10 cellular contexts compared by ENCODE assay signal in the genomic region with DNA sequence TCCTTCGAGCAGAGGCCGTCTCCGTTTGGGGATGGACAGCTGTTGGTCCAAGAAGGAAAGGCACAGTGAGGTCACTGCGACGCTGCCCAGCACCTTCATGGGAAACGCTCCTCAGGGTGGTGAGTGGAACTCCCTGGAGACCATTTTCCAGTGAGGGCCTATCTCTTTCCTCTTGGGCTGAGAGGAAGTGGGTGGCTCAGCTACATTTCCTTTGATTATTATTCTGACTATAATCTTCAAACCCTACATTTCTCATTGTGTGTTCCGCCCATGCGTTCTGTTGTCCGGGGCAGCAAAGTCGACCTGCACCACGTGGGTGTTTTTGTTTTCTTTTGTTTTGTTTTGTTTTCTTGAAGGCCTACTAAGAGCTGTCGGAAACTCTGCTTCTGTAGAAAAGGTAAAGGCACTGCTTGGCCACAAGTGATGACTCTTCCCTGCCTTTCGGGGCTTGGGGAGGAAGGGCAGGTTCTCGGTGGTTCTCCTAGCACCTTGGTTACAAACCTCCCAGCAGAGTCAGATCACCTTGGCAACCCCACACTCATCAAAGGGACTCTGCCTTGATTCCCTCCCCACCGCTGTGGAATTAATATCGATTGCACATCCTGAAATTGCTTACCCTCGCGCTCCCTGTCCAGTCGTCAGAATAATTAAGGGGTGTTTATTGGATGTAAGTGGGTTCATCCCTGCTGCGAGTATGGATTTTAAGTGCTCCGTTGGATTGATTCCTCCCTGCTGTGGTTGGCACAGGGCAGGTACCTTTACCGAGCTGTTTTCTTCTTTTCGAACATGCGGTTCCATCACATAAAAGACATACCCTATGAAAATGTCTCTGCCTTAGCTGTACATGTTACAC. TPM values are rescaled to one million over a fixed set of nuclear protein-coding genes. Genes with fewer than 3 reads are reported as not detected.
DNase-seq lines count a peak whose midpoint lies in the region; ATAC-seq and TF ChIP-seq lines count a peak whose summit lies in the region.
"Had no signal": no experiment of that assay in that cellular context is flagged by ENCODE, and none has a peak within 500 bp of the region (broad histone marks: within the 10 kb centered on the region; RNA-seq: fewer than 3 reads in every experiment).

No MANE protein-coding gene starts in this region.

- H3K9me3 ChIP-seq in PC-9 (ENCODE audit: insufficient read depth, low read depth): no peaks in the 10 kb centered on the region
- H3K9me3 ChIP-seq: ascending aorta had no signal

- peaks cover 41% of the 10 kb centered on the region for H3K4me1 Mint-ChIP-seq in activated T-cell treated with anti-CD3 and anti-CD28 coated beads, Interleukin-2, amount 50 U/mL, for 24 hours (ENCODE audit: low read depth)
- peaks cover 30% of the 10 kb centered on the region for H3K4me1 Mint-ChIP-seq in activated CD8-positive, alpha-beta T cell treated with anti-CD3 and anti-CD28 coated beads for 36 hours (ENCODE audit: low read depth)
- peaks cover 47 to 64% of the 10 kb centered on the region in 2 donors for H3K4me1 Mint-ChIP-seq in stimulated activated naive B cell treated with anti-CD40 and anti-IgM and Interleukin-4, amounts not matched to agents 10 μg/mL and 1 μg/mL and 100 μg/mL, for 72 hours

- H3K36me3 ChIP-seq in PC-9 (ENCODE audit: low read depth): no peaks in the 10 kb centered on the region
- H3K36me3 ChIP-seq: ascending aorta had no signal

- H2AFZ ChIP-seq in PC-9: no peak overlapping the region

- intact Hi-C loops in activated CD8-positive, alpha-beta T cell treated with anti-CD3 and anti-CD28 coated beads for 36 hours (cut with micrococcal nuclease): no loop called here
- intact Hi-C loops in PC-9 (cut with micrococcal nuclease; ENCODE audit: unreplicated experiment): no loop called here

- POLR2A ChIA-PET in activated CD8-positive, alpha-beta T cell treated with anti-CD3 and anti-CD28 coated beads for 36 hours (lab: Charles Lee): no interaction called here
- POLR2A ChIA-PET in PC-9 (lab: Charles Lee; ENCODE audit: unreplicated experiment): no interaction called here

- no peak overlapping the region for H3K27ac ChIP-seq in PC-9
- H3K27ac ChIP-seq: ascending aorta had no signal

- CTCF ChIA-PET in activated CD8-positive, alpha-beta T cell treated with anti-CD3 and anti-CD28 coated beads for 36 hours (lab: Charles Lee): interaction anchor here (1.0 to 1.3 kb wide), 2 partner anchors 38 to 85 kb away, joined by 3 to 5 read pairs; no protein-coding TSS in a partner anchor
- CTCF ChIA-PET in PC-9 (lab: Charles Lee): no interaction called here

- H3K9me3 Mint-ChIP-seq in activated T-cell treated with anti-CD3 and anti-CD28 coated beads, Interleukin-2, amount 50 U/mL, for 24 hours: no peaks in the 10 kb centered on the region
- H3K9me3 Mint-ChIP-seq in activated CD8-positive, alpha-beta T cell treated with anti-CD3 and anti-CD28 coated beads for 36 hours: no peaks in the 10 kb centered on the region
- H3K9me3 Mint-ChIP-seq in stimulated activated naive B cell treated with anti-CD40 and anti-IgM and Interleukin-4, amounts not matched to agents 10 μg/mL and 1 μg/mL and 100 μg/mL, for 72 hours: no peaks in the 10 kb centered on the region

- peaks cover 7% of the 10 kb centered on the region for H3K27me3 Mint-ChIP-seq in activated T-cell treated with anti-CD3 and anti-CD28 coated beads, Interleukin-2, amount 50 U/mL, for 24 hours
- H3K27me3 Mint-ChIP-seq in activated CD8-positive, alpha-beta T cell treated with anti-CD3 and anti-CD28 coated beads for 36 hours: peaks cover 2% of the 10 kb centered on the region
- H3K27me3 Mint-ChIP-seq in stimulated activated naive B cell treated with anti-CD40 and anti-IgM and Interleukin-4, amounts not matched to agents 10 μg/mL and 1 μg/mL and 100 μg/mL, for 72 hours: no peaks in the 10 kb centered on the region

- no peaks in the 10 kb centered on the region for H3K9me2 ChIP-seq in PC-9 (ENCODE audit: insufficient read depth)

- no peaks in the 10 kb centered on the region for H3K27me3 ChIP-seq in PC-9 (ENCODE audit: insufficient read depth, low read depth)
- H3K27me3 ChIP-seq: ascending aorta had no signal

- H4K20me1 ChIP-seq in PC-9 (ENCODE audit: insufficient read depth): peaks cover 5% of the 10 kb centered on the region

- H3K4me3 ChIP-seq in fibroblast of pulmonary artery (replicated peaks; ENCODE audit: low read depth, low read length) (no peak overlapping the region), PC-9 (no peak overlapping the region)
- H3K4me3 ChIP-seq: ascending aorta had no signal

- H3K4me2 ChIP-seq in PC-9: no peak overlapping the region

- TF ChIP-seq CTCF in activated CD8-positive, alpha-beta T cell treated with anti-CD3 and anti-CD28 coated beads for 36 hours (IDR thresholded peaks at IDR 0.05): no peak
- TF ChIP-seq CTCF in fibroblast of pulmonary artery (IDR thresholded peaks at IDR 0.05; ENCODE audit: low read length, missing control alignments) (no peak), PC-9 (conservative IDR thresholded peaks at IDR 0.05) (no peak)

- peak overlapping the region; percentile 9 for H3K4me3 Mint-ChIP-seq in activated T-cell treated with anti-CD3 and anti-CD28 coated beads, Interleukin-2, amount 50 U/mL, for 24 hours
- no peak overlapping the region for H3K4me3 Mint-ChIP-seq in activated CD8-positive, alpha-beta T cell treated with anti-CD3 and anti-CD28 coated beads for 36 hours
- peak overlapping the region; percentile 11 to 13 for H3K4me3 Mint-ChIP-seq in stimulated activated naive B cell treated with anti-CD40 and anti-IgM and Interleukin-4, amounts not matched to agents 10 μg/mL and 1 μg/mL and 100 μg/mL, for 72 hours

- H3K27ac Mint-ChIP-seq in activated T-cell treated with anti-CD3 and anti-CD28 coated beads, Interleukin-2, amount 50 U/mL, for 24 hours: peak overlapping the region; percentile 76
- H3K27ac Mint-ChIP-seq in activated CD8-positive, alpha-beta T cell treated with anti-CD3 and anti-CD28 coated beads for 36 hours: peak overlapping the region; percentile 39
- peak overlapping the region; percentile 82 for H3K27ac Mint-ChIP-seq in stimulated activated naive B cell treated with anti-CD40 and anti-IgM and Interleukin-4, amounts not matched to agents 10 μg/mL and 1 μg/mL and 100 μg/mL, for 72 hours

- peaks cover 4% of the 10 kb centered on the region for H3K36me3 Mint-ChIP-seq in activated T-cell treated with anti-CD3 and anti-CD28 coated beads, Interleukin-2, amount 50 U/mL, for 24 hours (ENCODE audit: low read depth)
- H3K36me3 Mint-ChIP-seq in activated CD8-positive, alpha-beta T cell treated with anti-CD3 and anti-CD28 coated beads for 36 hours (ENCODE audit: low read depth): peaks cover 10% of the 10 kb centered on the region
- H3K36me3 Mint-ChIP-seq in stimulated activated naive B cell treated with anti-CD40 and anti-IgM and Interleukin-4, amounts not matched to agents 10 μg/mL and 1 μg/mL and 100 μg/mL, for 72 hours: peaks cover 28 to 54% of the 10 kb centered on the region in 2 donors

- no peaks in the 10 kb centered on the region for H3K79me2 ChIP-seq in PC-9 (ENCODE audit: low read depth)

- DNase-seq in activated T-cell treated with anti-CD3 and anti-CD28 coated beads, Interleukin-2, amount 50 U/mL, for 24 hours: no peak
- DNase-seq in activated T-cell treated with anti-CD3 and anti-CD28 coated beads for 4 hours: no peak
- peak; percentile 35 for DNase-seq in activated CD8-positive, alpha-beta T cell treated with anti-CD3 and anti-CD28 coated beads for 36 hours
- DNase-seq in fibroblast of pulmonary artery (ENCODE audit: low read depth): peak; percentile 69
- no peak for DNase-seq in stimulated activated naive B cell treated with anti-CD40 and anti-IgM and Interleukin-4, amounts not matched to agents 10 μg/mL and 1 μg/mL and 100 μg/mL, for 72 hours
- DNase-seq in EL: no peak
- no peak for DNase-seq in PC-9
- no peak for DNase-seq in MV-4-11 (lab: John Stamatoyannopoulos, UW)

- no peaks in the 10 kb centered on the region for H3F3A ChIP-seq in PC-9 (ENCODE audit: insufficient read depth, low read depth)

- ATAC-seq in activated CD8-positive, alpha-beta T cell treated with anti-CD3 and anti-CD28 coated beads for 36 hours: no peak
- no peak for ATAC-seq in stimulated activated naive B cell treated with anti-CD40 and anti-IgM and Interleukin-4, amounts not matched to agents 10 μg/mL and 1 μg/mL and 100 μg/mL, for 72 hours (replicated peaks)
- ATAC-seq: Panc1 had no signal

- H3K4me1 ChIP-seq in PC-9 (replicated peaks; ENCODE audit: insufficient read depth): no peaks in the 10 kb centered on the region
- H3K4me1 ChIP-seq: ascending aorta had no signal

- BruUV-seq in PC-9 (replicated peaks; lab: Mats Ljungman, UMichigan): no TSS peak

RNA-seq across cellular contexts. Expression of a gene that starts 7.2 kb away (rescaled TPM):
- 10 to 100 TPM; 71.0 to 73.1 TPM for total RNA-seq in activated CD8-positive, alpha-beta T cell treated with anti-CD3 and anti-CD28 coated beads for 36 hours
- total RNA-seq in PC-9 (2021): 35.3 and 40.9 TPM in 2 replicates

Comparison
In these comparisons a context has a peak if more than half of its experiments do, and no peak if none do; other contexts are left out.
1. DNase-seq: peak in activated CD8-positive, alpha-beta T cell treated with anti-CD3 and anti-CD28 coated beads for 36 hours (single experiment) and fibroblast of pulmonary artery (single experiment); none in activated T-cell treated with anti-CD3 and anti-CD28 coated beads, Interleukin-2, amount 50 U/mL, for 24 hours (single experiment), activated T-cell treated with anti-CD3 and anti-CD28 coated beads for 4 hours (single experiment), stimulated activated naive B cell treated with anti-CD40 and anti-IgM and Interleukin-4, amounts not matched to agents 10 μg/mL and 1 μg/mL and 100 μg/mL, for 72 hours (single experiment), EL (single experiment), PC-9 (0 of 2) and MV-4-11 (single experiment).
2. Peak in every context shown above with its lines, with median percentiles within 50 percentile points of each other: H3K27ac Mint-ChIP-seq.